ENCODE assay signal across 21 cellular contexts in genomic region chr2:639703-640102, GRCh38. TPM values are rescaled to one million over a fixed set of nuclear protein-coding genes. Genes with fewer than 3 reads are reported as not detected.
DNase-seq lines count a peak whose midpoint lies in the region; ATAC-seq and TF ChIP-seq lines count a peak whose summit lies in the region.
"Had no signal": no experiment of that assay in that cellular context is flagged by ENCODE, and none has a peak within 500 bp of the region (broad histone marks: within the 10 kb centered on the region; RNA-seq: fewer than 3 reads in every experiment).

No MANE protein-coding gene starts in this region.

- H3K9me3 ChIP-seq in lung (ENCODE audit: control insufficient read depth in 2 of 2, insufficient read depth in 1 of 2, low read length in 1 of 2): peaks cover 0 to 4% of the 10 kb centered on the region in 2 donors
- H3K9me3 ChIP-seq: BLaER1, Caco-2, HAP-1 had no signal

- 87 to 92% methylated on average over 6 of the region's 6 CpGs for WGBS in lung, 2 donors

- POLR2A ChIA-PET in activated CD4-positive, alpha-beta T cell treated with anti-CD3 and anti-CD28 coated beads, Interleukin-2, amount 10 ng/mL, durations not matched to agents 7 days and 5 days (lab: Charles Lee): interaction anchor here (0.5 kb wide), 1 partner anchor 10 kb away, joined by 3 read pairs; no protein-coding TSS in a partner anchor

- H3K27ac Mint-ChIP-seq in activated CD4-positive, alpha-beta T cell treated with anti-CD3 and anti-CD28 coated beads, Interleukin-2, amount 10 ng/mL, durations not matched to agents 24 days and 14 days: no peak overlapping the region
- H3K27ac Mint-ChIP-seq in activated CD4-positive, alpha-beta T cell treated with anti-CD3 and anti-CD28 coated beads, Interleukin-2, amount 10 ng/mL, durations not matched to agents 7 days and 5 days: no peak overlapping the region
- no peak overlapping the region for H3K27ac Mint-ChIP-seq in activated CD8-positive, alpha-beta memory T cell treated with anti-CD3 and anti-CD28 coated beads, Interleukin-2, amount 10 ng/mL, durations not matched to agents 7 days and 5 days
- no peak overlapping the region for H3K27ac Mint-ChIP-seq in Calu3 (ENCODE audit: unreplicated experiment)
- H3K27ac Mint-ChIP-seq: B cell; CD4-positive, CD25-positive, alpha-beta regulatory T cell; CD8-positive, alpha-beta T cell; GM23338; HFFc6 had no signal

- H3K27me3 Mint-ChIP-seq in activated CD4-positive, alpha-beta T cell treated with anti-CD3 and anti-CD28 coated beads, Interleukin-2, amount 10 ng/mL, durations not matched to agents 24 days and 14 days: peaks cover 6% of the 10 kb centered on the region
- H3K27me3 Mint-ChIP-seq in activated CD4-positive, alpha-beta T cell treated with anti-CD3 and anti-CD28 coated beads, Interleukin-2, amount 10 ng/mL, durations not matched to agents 7 days and 5 days: peaks cover 5% of the 10 kb centered on the region
- H3K27me3 Mint-ChIP-seq in activated CD8-positive, alpha-beta memory T cell treated with anti-CD3 and anti-CD28 coated beads, Interleukin-2, amount 10 ng/mL, durations not matched to agents 7 days and 5 days: peaks cover 10% of the 10 kb centered on the region
- peaks cover 13% of the 10 kb centered on the region for H3K27me3 Mint-ChIP-seq in Calu3 (ENCODE audit: unreplicated experiment)
- H3K27me3 Mint-ChIP-seq: CD4-positive, CD25-positive, alpha-beta regulatory T cell had no signal

- H3K4me1 ChIP-seq in lung (ENCODE audit: control insufficient read depth in 2 of 2, insufficient read depth in 2 of 2, low read length in 2 of 2): peaks cover 0 to 7% of the 10 kb centered on the region in 2 donors
- H3K4me1 ChIP-seq: HAP-1 had no signal

- H3K27ac ChIP-seq in lung (ENCODE audit: low read depth in 1 of 2, low read length in 1 of 2): no peak overlapping the region
- H3K27ac ChIP-seq: 22Rv1, BLaER1, C4-2B had no signal

- TF ChIP-seq CTCF in lung (IDR thresholded peaks at IDR 0.05; ENCODE audit: control extremely low read depth, extremely low read depth) (no peak), Calu3 (IDR thresholded peaks at IDR 0.05; ENCODE audit: unreplicated experiment) (no peak)

- intact Hi-C loops in activated CD4-positive, alpha-beta T cell treated with anti-CD3 and anti-CD28 coated beads, Interleukin-2, amount 10 ng/mL, durations not matched to agents 24 days and 14 days (cut with micrococcal nuclease): loop anchor here (5.0 kb wide), 1 partner anchor 107 kb away; no protein-coding TSS in a partner anchor
- intact Hi-C loops in Calu3 (cut with micrococcal nuclease; ENCODE audit: unreplicated experiment): no loop called here

- no peak overlapping the region for H3K4me3 Mint-ChIP-seq in activated CD4-positive, alpha-beta T cell treated with anti-CD3 and anti-CD28 coated beads, Interleukin-2, amount 10 ng/mL, durations not matched to agents 24 days and 14 days
- no peak overlapping the region for H3K4me3 Mint-ChIP-seq in activated CD4-positive, alpha-beta T cell treated with anti-CD3 and anti-CD28 coated beads, Interleukin-2, amount 10 ng/mL, durations not matched to agents 7 days and 5 days
- H3K4me3 Mint-ChIP-seq in activated CD8-positive, alpha-beta memory T cell treated with anti-CD3 and anti-CD28 coated beads, Interleukin-2, amount 10 ng/mL, durations not matched to agents 7 days and 5 days: no peak overlapping the region
- H3K4me3 Mint-ChIP-seq in Calu3 (ENCODE audit: low read depth, unreplicated experiment): no peak overlapping the region
- H3K4me3 Mint-ChIP-seq: B cell; CD8-positive, alpha-beta T cell; GM23338; HFFc6 had no signal

- no peaks in the 10 kb centered on the region for H3K36me3 ChIP-seq in lung (ENCODE audit: control insufficient read depth in 2 of 2, insufficient read depth in 2 of 2, low read length in 2 of 2)
- H3K36me3 ChIP-seq: BLaER1, HAP-1 had no signal

- CTCF ChIA-PET in activated CD4-positive, alpha-beta T cell treated with anti-CD3 and anti-CD28 coated beads, Interleukin-2, amount 10 ng/mL, durations not matched to agents 7 days and 5 days (lab: Charles Lee): no interaction called here
- CTCF ChIA-PET in activated CD8-positive, alpha-beta memory T cell treated with anti-CD3 and anti-CD28 coated beads, Interleukin-2, amount 10 ng/mL, durations not matched to agents 7 days and 5 days (lab: Charles Lee): no interaction called here
- CTCF ChIA-PET in Calu3 (lab: Charles Lee): no interaction called here

- H3K27me3 ChIP-seq in lung (ENCODE audit: control insufficient read depth, insufficient read depth): peaks cover 3% of the 10 kb centered on the region
- H3K27me3 ChIP-seq: BLaER1 had no signal

- BruUV-seq in Calu3 (replicated peaks; lab: Mats Ljungman, UMichigan): no TSS peak

- DNase-seq in activated CD4-positive, alpha-beta T cell treated with anti-CD3 and anti-CD28 coated beads, Interleukin-2, amount 10 ng/mL, durations not matched to agents 24 days and 14 days: peak; percentile 47
- DNase-seq in activated CD4-positive, alpha-beta T cell treated with anti-CD3 and anti-CD28 coated beads, Interleukin-2, amount 10 ng/mL, durations not matched to agents 7 days and 5 days: no peak
- peak; percentile 31 for DNase-seq in activated CD8-positive, alpha-beta memory T cell treated with anti-CD3 and anti-CD28 coated beads, Interleukin-2, amount 10 ng/mL, durations not matched to agents 7 days and 5 days
- no peak for DNase-seq in activated CD8-positive, alpha-beta memory T cell treated with anti-CD3 and anti-CD28 coated beads, Interleukin-2, amount 50 U/mL, for 4 hours
- DNase-seq in lung (ENCODE audit: low spot score) (peak; percentile 22), Calu3 (no peak)
- DNase-seq: Caco-2; CD4-positive, CD25-positive, alpha-beta regulatory T cell; CD8-positive, alpha-beta T cell; DMS 273 treated with DMSO at 0.1 percent for 48 hours; DMS79; EL; GDM1; HFFc6 had no signal

- H3K4me1 Mint-ChIP-seq in activated CD4-positive, alpha-beta T cell treated with anti-CD3 and anti-CD28 coated beads, Interleukin-2, amount 10 ng/mL, durations not matched to agents 24 days and 14 days: peaks cover 2% of the 10 kb centered on the region
- H3K4me1 Mint-ChIP-seq in activated CD4-positive, alpha-beta T cell treated with anti-CD3 and anti-CD28 coated beads, Interleukin-2, amount 10 ng/mL, durations not matched to agents 7 days and 5 days: peaks cover 3% of the 10 kb centered on the region
- H3K4me1 Mint-ChIP-seq in activated CD8-positive, alpha-beta memory T cell treated with anti-CD3 and anti-CD28 coated beads, Interleukin-2, amount 10 ng/mL, durations not matched to agents 7 days and 5 days: no peaks in the 10 kb centered on the region
- peaks cover 19% of the 10 kb centered on the region for H3K4me1 Mint-ChIP-seq in Calu3 (ENCODE audit: low read depth, unreplicated experiment)

- no peak overlapping the region for H3K4me3 ChIP-seq in lung
- H3K4me3 ChIP-seq: BLaER1, GM12878, GM23338, HAP-1 had no signal

- no peaks in the 10 kb centered on the region for H3K9me3 Mint-ChIP-seq in activated CD4-positive, alpha-beta T cell treated with anti-CD3 and anti-CD28 coated beads, Interleukin-2, amount 10 ng/mL, durations not matched to agents 24 days and 14 days
- no peaks in the 10 kb centered on the region for H3K9me3 Mint-ChIP-seq in activated CD4-positive, alpha-beta T cell treated with anti-CD3 and anti-CD28 coated beads, Interleukin-2, amount 10 ng/mL, durations not matched to agents 7 days and 5 days
- H3K9me3 Mint-ChIP-seq in activated CD8-positive, alpha-beta memory T cell treated with anti-CD3 and anti-CD28 coated beads, Interleukin-2, amount 10 ng/mL, durations not matched to agents 7 days and 5 days (ENCODE audit: low read depth): no peaks in the 10 kb centered on the region
- no peaks in the 10 kb centered on the region for H3K9me3 Mint-ChIP-seq in Calu3 (ENCODE audit: low read depth, unreplicated experiment)
- H3K9me3 Mint-ChIP-seq: CD4-positive, CD25-positive, alpha-beta regulatory T cell; CD8-positive, alpha-beta T cell; HFFc6 had no signal

- no peaks in the 10 kb centered on the region for H3K36me3 Mint-ChIP-seq in activated CD4-positive, alpha-beta T cell treated with anti-CD3 and anti-CD28 coated beads, Interleukin-2, amount 10 ng/mL, durations not matched to agents 24 days and 14 days (ENCODE audit: low read depth)
- H3K36me3 Mint-ChIP-seq in activated CD4-positive, alpha-beta T cell treated with anti-CD3 and anti-CD28 coated beads, Interleukin-2, amount 10 ng/mL, durations not matched to agents 7 days and 5 days (ENCODE audit: low read depth): no peaks in the 10 kb centered on the region
- no peaks in the 10 kb centered on the region for H3K36me3 Mint-ChIP-seq in activated CD8-positive, alpha-beta memory T cell treated with anti-CD3 and anti-CD28 coated beads, Interleukin-2, amount 10 ng/mL, durations not matched to agents 7 days and 5 days
- peaks cover 5% of the 10 kb centered on the region for H3K36me3 Mint-ChIP-seq in Calu3 (ENCODE audit: insufficient read depth, unreplicated experiment)
- H3K36me3 Mint-ChIP-seq: CD4-positive, CD25-positive, alpha-beta regulatory T cell; CD8-positive, alpha-beta T cell had no signal

- ATAC-seq in activated CD8-positive, alpha-beta memory T cell treated with anti-CD3 and anti-CD28 coated beads, Interleukin-2, amount 10 ng/mL, durations not matched to agents 7 days and 5 days: no peak
- ATAC-seq in lung (ENCODE audit: insufficient read depth, low FRiP score): no peak
- ATAC-seq: CD8-positive, alpha-beta T cell; GM12878; GM23338 had no signal

RNA-seq across cellular contexts. Expression of gene TMEM18, which starts 37.5 kb away (rescaled TPM):
- 21.5 and 25.1 TPM in 2 replicates for total RNA-seq in activated CD4-positive, alpha-beta T cell treated with anti-CD3 and anti-CD28 coated beads, Interleukin-2, amount 10 ng/mL, durations not matched to agents 24 days and 14 days
- 10 to 100 TPM; 30.3 to 31.7 TPM for total RNA-seq in activated CD4-positive, alpha-beta T cell treated with anti-CD3 and anti-CD28 coated beads, Interleukin-2, amount 10 ng/mL, durations not matched to agents 7 days and 5 days
- total RNA-seq in activated CD8-positive, alpha-beta memory T cell treated with anti-CD3 and anti-CD28 coated beads, Interleukin-2, amount 10 ng/mL, durations not matched to agents 7 days and 5 days: 10 to 100 TPM; 22.1 to 25.6 TPM
- total RNA-seq in lung (10 to 100 TPM; 20.0 to 22.8 TPM), Calu3 (2022) (18.9 and 19.0 TPM in 2 replicates)
- polyA plus RNA-seq in lung: 10 to 100 TPM; 19.5 to 36.0 TPM

Comparison
In these comparisons a context has a peak if more than half of its experiments do, and no peak if none do; other contexts are left out.
1. DNase-seq: peak in activated CD4-positive, alpha-beta T cell treated with anti-CD3 and anti-CD28 coated beads, Interleukin-2, amount 10 ng/mL, durations not matched to agents 24 days and 14 days (single experiment), activated CD8-positive, alpha-beta memory T cell treated with anti-CD3 and anti-CD28 coated beads, Interleukin-2, amount 10 ng/mL, durations not matched to agents 7 days and 5 days (single experiment) and lung (single experiment); none in activated CD4-positive, alpha-beta T cell treated with anti-CD3 and anti-CD28 coated beads, Interleukin-2, amount 10 ng/mL, durations not matched to agents 7 days and 5 days (single experiment), activated CD8-positive, alpha-beta memory T cell treated with anti-CD3 and anti-CD28 coated beads, Interleukin-2, amount 50 U/mL, for 4 hours (single experiment) and Calu3 (single experiment).